21 cellular contexts compared by ENCODE assay signal in the genomic region with DNA sequence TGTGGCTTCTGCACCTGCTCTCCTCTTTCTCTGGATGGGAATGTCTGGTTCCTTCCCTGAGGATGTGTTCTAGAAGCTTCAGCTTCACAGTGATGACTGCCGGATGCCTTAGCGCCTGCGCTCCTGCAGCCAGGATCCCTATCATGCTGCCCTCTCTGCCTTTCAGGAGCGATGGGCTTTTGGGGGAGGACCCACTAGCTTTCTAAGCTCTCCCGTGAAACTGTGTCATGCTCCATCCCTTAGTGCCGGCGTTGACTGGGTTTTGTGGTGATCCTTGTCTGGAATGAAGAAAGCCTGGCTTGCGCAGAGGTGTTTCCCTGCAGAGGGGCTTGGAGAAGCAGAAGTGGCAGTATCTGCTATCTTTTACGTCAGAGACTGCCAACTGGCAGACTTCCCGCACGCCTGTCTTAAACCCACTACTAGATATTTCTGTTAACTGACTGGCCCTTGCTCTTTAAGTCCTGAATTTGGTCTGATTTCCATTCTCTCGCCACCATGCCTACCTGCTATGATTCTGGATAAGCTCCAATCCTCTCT. TPM values are rescaled to one million over a fixed set of nuclear protein-coding genes. Genes with fewer than 3 reads are reported as not detected.
DNase-seq lines count a peak whose midpoint lies in the region; ATAC-seq, FAIRE-seq and TF ChIP-seq lines count a peak whose summit lies in the region.
"Had no signal": no experiment of that assay in that cellular context is flagged by ENCODE, and none has a peak within 500 bp of the region (broad histone marks: within the 10 kb centered on the region; RNA-seq: fewer than 3 reads in every experiment).

No MANE protein-coding gene starts in this region.

- TF ChIP-seq CTCF in GM12865 (IDR thresholded peaks at IDR 0.05; ENCODE audit: insufficient read depth, low read depth, low read length, missing control alignments) (no peak), activated B cell treated with CpG ODN at 0.5 μM for 24 hours (IDR thresholded peaks at IDR 0.05) (no peak)

- peak overlapping the region; percentile 97 for H3K4me3 Mint-ChIP-seq in activated CD4-positive, alpha-beta T cell treated with anti-CD3 and anti-CD28 coated beads for 36 hours
- H3K4me3 Mint-ChIP-seq in activated B cell treated with CpG ODN at 0.5 μM for 24 hours (peak overlapping the region; percentile 93), naive B cell (peak overlapping the region in 4 of 8 donors; percentile 39 to 88 (median 62))

- peaks cover 45% of the 10 kb centered on the region for H3K4me1 Mint-ChIP-seq in activated CD4-positive, alpha-beta T cell treated with anti-CD3 and anti-CD28 coated beads for 36 hours
- H3K4me1 Mint-ChIP-seq in activated B cell treated with CpG ODN at 0.5 μM for 24 hours (peaks cover 73% of the 10 kb centered on the region), naive B cell (peaks cover 41 to 59% (median 43%) of the 10 kb centered on the region in 3 donors)

- intact Hi-C loops in activated CD4-positive, alpha-beta T cell treated with anti-CD3 and anti-CD28 coated beads for 36 hours (cut with DNase I, micrococcal nuclease): loop anchor here (1.0 to 10.0 kb wide), 7 partner anchors 167 to 773 kb away; a partner anchor contains a TSS
- intact Hi-C loops in activated B cell treated with CpG ODN at 0.5 μM for 24 hours (cut with micrococcal nuclease): loop anchor here (5.0 to 10.0 kb wide), 2 partner anchors 367 to 389 kb away; a partner anchor contains a TSS

- H3K36me3 Mint-ChIP-seq in activated CD4-positive, alpha-beta T cell treated with anti-CD3 and anti-CD28 coated beads for 36 hours (ENCODE audit: low read depth): peaks cover 47% of the 10 kb centered on the region
- H3K36me3 Mint-ChIP-seq in activated B cell treated with CpG ODN at 0.5 μM for 24 hours (ENCODE audit: low read depth): peaks cover 7% of the 10 kb centered on the region
- no peaks in the 10 kb centered on the region for H3K36me3 Mint-ChIP-seq in naive B cell

- no peaks in the 10 kb centered on the region for H3K27me3 Mint-ChIP-seq in activated CD4-positive, alpha-beta T cell treated with anti-CD3 and anti-CD28 coated beads for 36 hours
- no peaks in the 10 kb centered on the region for H3K27me3 Mint-ChIP-seq in activated B cell treated with CpG ODN at 0.5 μM for 24 hours
- H3K27me3 Mint-ChIP-seq in naive B cell: no peaks in the 10 kb centered on the region

- CTCF ChIA-PET in activated CD4-positive, alpha-beta T cell treated with anti-CD3 and anti-CD28 coated beads for 36 hours (lab: Charles Lee): interaction anchor here (1.0 to 8.6 kb wide), 8 partner anchors 9 to 70 kb away, joined by 3 to 106 read pairs (median 6); a partner anchor contains a TSS
- CTCF ChIA-PET in activated B cell treated with CpG ODN at 0.5 μM for 24 hours (lab: Charles Lee): interaction anchor here (1.4 to 5.7 kb wide), 3 partner anchors 12 to 21 kb away, joined by 5 to 57 read pairs (median 6); no protein-coding TSS in a partner anchor

- H3K4me3 ChIP-seq in GM12865 (ENCODE audit: low read depth, low read length): peak overlapping the region; percentile 90
- H3K4me3 ChIP-seq: breast epithelium, HAP-1 had no signal

- peak overlapping the region; percentile 100 for H3K27ac Mint-ChIP-seq in activated CD4-positive, alpha-beta T cell treated with anti-CD3 and anti-CD28 coated beads for 36 hours
- H3K27ac Mint-ChIP-seq in activated B cell treated with CpG ODN at 0.5 μM for 24 hours (peak overlapping the region; percentile 96), naive B cell (peak overlapping the region in 4 of 6 donors; percentile 33 to 95 (median 80))

- POLR2A ChIA-PET in activated CD4-positive, alpha-beta T cell treated with anti-CD3 and anti-CD28 coated beads for 36 hours (lab: Charles Lee): interaction anchor here (0.6 to 4.0 kb wide), 6 partner anchors 12 to 298 kb away, joined by 3 to 34 read pairs (median 4); a partner anchor contains a TSS
- POLR2A ChIA-PET in activated B cell treated with CpG ODN at 0.5 μM for 24 hours (lab: Charles Lee): interaction anchor here (1.7 to 7.2 kb wide), 5 partner anchors 15 to 66 kb away, joined by 5 to 238 read pairs (median 29); a partner anchor contains a TSS

- DNase-seq in activated CD4-positive, alpha-beta T cell treated with anti-CD3 and anti-CD28 coated beads for 36 hours: no peak
- no peak for DNase-seq in activated CD4-positive, alpha-beta T cell treated with anti-CD3 and anti-CD28 coated beads, Interleukin-2, amount 50 U/mL, for 1 hour
- DNase-seq in GM12865 (ENCODE audit: low read depth) (no peak), activated B cell treated with CpG ODN at 0.5 μM for 24 hours (no peak), naive B cell (no peak), urothelium cell line (ENCODE audit: low spot score) (no peak)
- DNase-seq: activated effector memory CD4-positive, alpha-beta T cell treated with Interleukin-2 at 50 U/mL for 16 hours; COR-L47; effector CD4-positive, alpha-beta T cell; GF-D8; Kasumi-1; NCI-H1694; occipital lobe had no signal

- no peak for FAIRE-seq in urothelium cell line (lab: Jason Lieb, UNC)
- FAIRE-seq: A204.1, TTC549 had no signal

- H3K9me3 Mint-ChIP-seq in activated CD4-positive, alpha-beta T cell treated with anti-CD3 and anti-CD28 coated beads for 36 hours (ENCODE audit: low read depth): peaks cover 2% of the 10 kb centered on the region
- no peaks in the 10 kb centered on the region for H3K9me3 Mint-ChIP-seq in activated B cell treated with CpG ODN at 0.5 μM for 24 hours
- H3K9me3 Mint-ChIP-seq in naive B cell: no peaks in the 10 kb centered on the region

- no peak for ATAC-seq in activated CD4-positive, alpha-beta T cell treated with anti-CD3 and anti-CD28 coated beads for 36 hours
- ATAC-seq in activated B cell treated with CpG ODN at 0.5 μM for 24 hours (ENCODE audit: low read depth): no peak
- no peak for ATAC-seq in naive B cell (ENCODE audit: low read depth in 2 of 2)
- ATAC-seq in HG03196 (IDR thresholded peaks at IDR 0.05; ENCODE audit: unreplicated experiment): no peak
- ATAC-seq in GM21737 (IDR thresholded peaks at IDR 0.05; ENCODE audit: unreplicated experiment): no peak

RNA-seq across cellular contexts. Expression of a gene that starts 3.8 kb away (rescaled TPM):
- 10 to 100 TPM; 48.6 to 49.4 TPM for total RNA-seq in activated CD4-positive, alpha-beta T cell treated with anti-CD3 and anti-CD28 coated beads for 36 hours
- total RNA-seq in activated B cell treated with CpG ODN at 0.5 μM for 24 hours: 65.6 and 65.8 TPM in 2 replicates
- 1 to 10 TPM in 2 of 6 donors, under 1 TPM in 4; 0.35 to 2.2 (median 0.76) TPM for polyA plus RNA-seq in naive B cell (ENCODE audit: low read depth in 6 of 6)

RNA-seq across cellular contexts. Expression of a gene that starts 9.6 kb away (rescaled TPM):
- 100 to 1,000 TPM; 232 to 265 TPM for total RNA-seq in activated CD4-positive, alpha-beta T cell treated with anti-CD3 and anti-CD28 coated beads for 36 hours
- 16.4 and 21.4 TPM in 2 replicates for total RNA-seq in activated B cell treated with CpG ODN at 0.5 μM for 24 hours
- polyA plus RNA-seq in naive B cell (ENCODE audit: low read depth in 6 of 6): 1 to 10 TPM in 1 of 6 donors, under 1 TPM in 4, not detected in 1; 0.21 to 1.3 (median 0.70) TPM
- total RNA-seq: fibroblast of villous mesenchyme, occipital lobe, skeletal muscle tissue had no signal

RNA-seq across cellular contexts. Expression of a gene that starts 28.3 kb away (rescaled TPM):
- 10 to 100 TPM; 71.4 to 80.2 TPM for total RNA-seq in activated CD4-positive, alpha-beta T cell treated with anti-CD3 and anti-CD28 coated beads for 36 hours
- total RNA-seq in activated B cell treated with CpG ODN at 0.5 μM for 24 hours: 130 and 133 TPM in 2 replicates
- 100 to 1,000 TPM; 114 to 195 (median 134) TPM for polyA plus RNA-seq in naive B cell (ENCODE audit: low read depth in 6 of 6)

RNA-seq across cellular contexts. Expression of a gene that starts 31.2 kb away (rescaled TPM):
- 10 to 100 TPM; 31.6 to 37.5 TPM for total RNA-seq in activated CD4-positive, alpha-beta T cell treated with anti-CD3 and anti-CD28 coated beads for 36 hours
- total RNA-seq in activated B cell treated with CpG ODN at 0.5 μM for 24 hours: 41.0 and 46.1 TPM in 2 replicates
- 10 to 100 TPM; 26.1 to 41.0 (median 32.5) TPM for polyA plus RNA-seq in naive B cell (ENCODE audit: low read depth in 6 of 6)

RNA-seq across cellular contexts. Expression of a gene that starts 31.5 kb away (rescaled TPM):
- 10 to 100 TPM; 36.0 to 37.9 TPM for total RNA-seq in activated CD4-positive, alpha-beta T cell treated with anti-CD3 and anti-CD28 coated beads for 36 hours
- 45.0 and 45.6 TPM in 2 replicates for total RNA-seq in activated B cell treated with CpG ODN at 0.5 μM for 24 hours
- 100 to 1,000 TPM in 2 of 6 donors, 10 to 100 TPM in 4; 82.4 to 105 (median 94.3) TPM for polyA plus RNA-seq in naive B cell (ENCODE audit: low read depth in 6 of 6)

Comparison
In these comparisons a context has a peak if more than half of its experiments do, and no peak if none do; other contexts are left out.
1. RNA of a gene that starts 9.6 kb away (total RNA-seq): 232 to 265 TPM in activated CD4-positive, alpha-beta T cell treated with anti-CD3 and anti-CD28 coated beads for 36 hours; 16.4 to 21.4 TPM in activated B cell treated with CpG ODN at 0.5 μM for 24 hours; every median in the first group is over 10 times any median in the second.
2. Peak in every context shown above with its lines, with median percentiles within 50 percentile points of each other: H3K27ac Mint-ChIP-seq.